7 cellular contexts compared by ENCODE assay signal in genomic region chr11:20388096-20389055, GRCh38. TPM values are rescaled to one million over a fixed set of nuclear protein-coding genes. Genes with fewer than 3 reads are reported as not detected.
A peak's percentile ranks its signal among the peaks of the same experiment; 100 is the strongest.
DNase-seq lines count a peak whose midpoint lies in the region; ATAC-seq and TF ChIP-seq lines count a peak whose summit lies in the region.

No MANE protein-coding gene starts in this region.

- H3K36me3 Mint-ChIP-seq in activated CD4-positive, alpha-beta memory T cell treated with anti-CD3 and anti-CD28 coated beads, Interleukin-2, amount 10 ng/mL, durations not matched to agents 7 days and 5 days (ENCODE audit: low read depth) = peaks cover 29% of the 10 kb centered on the region

- TF ChIP-seq CTCF in fibroblast of mammary gland (conservative IDR thresholded peaks at IDR 0.05; ENCODE audit: control insufficient read depth, insufficient read depth, low read depth, low read length) = no peak
- no peak for TF ChIP-seq CTCF in ovary (IDR thresholded peaks at IDR 0.05)

- H3K9me3 Mint-ChIP-seq in activated CD4-positive, alpha-beta memory T cell treated with anti-CD3 and anti-CD28 coated beads, Interleukin-2, amount 10 ng/mL, durations not matched to agents 7 days and 5 days = no peaks in the 10 kb centered on the region

- in situ Hi-C loops in G401 (cut with HindIII; ENCODE audit: low sequenced_read_pairs) = no loop called here

- H3K4me1 ChIP-seq in ovary (ENCODE audit: insufficient read depth) = peaks cover 2% of the 10 kb centered on the region

- peak overlapping the region; percentile 83 for H3K4me3 Mint-ChIP-seq in activated CD4-positive, alpha-beta memory T cell treated with anti-CD3 and anti-CD28 coated beads, Interleukin-2, amount 10 ng/mL, durations not matched to agents 7 days and 5 days

- no peaks in the 10 kb centered on the region for H3K9me3 ChIP-seq in ovary

- POLR2A ChIA-PET in activated CD4-positive, alpha-beta memory T cell treated with anti-CD3 and anti-CD28 coated beads, Interleukin-2, amount 10 ng/mL, durations not matched to agents 7 days and 5 days (lab: Charles Lee) = interaction anchor here (1.1 to 1.7 kb wide), 5 partner anchors 9 to 26 kb away, joined by 3 to 6 read pairs (median 5); partner anchors contain the start of gene HTATIP2

- peak overlapping the region; percentile 81 to 86 for H3K27ac ChIP-seq in ovary

- intact Hi-C loops in ovary (cut with DNase I) = loop anchor here in 1 of 4 donors (10.0 kb wide), 1 partner anchor 226 kb away; no protein-coding TSS in a partner anchor

- DNase-seq in G401 (ENCODE audit: low spot score) (peak; percentile 45), HT1080 (ENCODE audit: low read depth) (peak; percentile 7), fibroblast of mammary gland (ENCODE audit: low read depth) (peak; percentile 18), ovary (no peak)
- DNase-seq in activated CD4-positive, alpha-beta memory T cell treated with anti-CD3 and anti-CD28 coated beads, Interleukin-2, amount 10 ng/mL, durations not matched to agents 7 days and 5 days = no peak
- no peak for DNase-seq in activated effector memory CD4-positive, alpha-beta T cell treated with anti-CD3 and anti-CD28 coated beads, Interleukin-2, amount 50 U/mL, for 16 hours

- TF ChIP-seq POLR2A in ovary (IDR thresholded peaks at IDR 0.05) = no peak

- CTCF ChIA-PET in activated CD4-positive, alpha-beta memory T cell treated with anti-CD3 and anti-CD28 coated beads, Interleukin-2, amount 10 ng/mL, durations not matched to agents 7 days and 5 days (lab: Charles Lee) = interaction anchor here (0.7 to 2.0 kb wide), 4 partner anchors 9 to 55 kb away, joined by 3 to 10 read pairs (median 4); no protein-coding TSS in a partner anchor

- peaks cover 49% of the 10 kb centered on the region for H3K4me1 Mint-ChIP-seq in activated CD4-positive, alpha-beta memory T cell treated with anti-CD3 and anti-CD28 coated beads, Interleukin-2, amount 10 ng/mL, durations not matched to agents 7 days and 5 days

- no peak for TF ChIP-seq EP300 in ovary (IDR thresholded peaks at IDR 0.05)

- no peaks in the 10 kb centered on the region for H3K27me3 Mint-ChIP-seq in activated CD4-positive, alpha-beta memory T cell treated with anti-CD3 and anti-CD28 coated beads, Interleukin-2, amount 10 ng/mL, durations not matched to agents 7 days and 5 days

- no peaks in the 10 kb centered on the region for H3K36me3 ChIP-seq in ovary

- H3K27ac Mint-ChIP-seq in activated CD4-positive, alpha-beta memory T cell treated with anti-CD3 and anti-CD28 coated beads, Interleukin-2, amount 10 ng/mL, durations not matched to agents 7 days and 5 days = peak overlapping the region; percentile 100

- H3K4me3 ChIP-seq in fibroblast of mammary gland (ENCODE audit: control insufficient read depth, low read depth, low read length) (peak overlapping the region; percentile 84), ovary (peak overlapping the region; percentile 71)

- H3K27me3 ChIP-seq in ovary = no peaks in the 10 kb centered on the region

- ATAC-seq in GM19455 (IDR thresholded peaks at IDR 0.05; ENCODE audit: unreplicated experiment) = peak; percentile 24

- WGBS in ovary, 3 donors = 9 to 10% (median 10%) methylated on average over 24 to 25 of the region's 25 CpGs

RNA-seq across cellular contexts. Expression of gene PRMT3, which starts 0.9 kb away (rescaled TPM):
- 30.9 and 53.6 TPM in 2 replicates for total RNA-seq in G401 (2014; rRNA removed; shearing (Covaris generic))
- 37.0 and 37.8 TPM in 2 replicates for total RNA-seq in HT1080 (2014; rRNA removed; shearing (Covaris generic))
- 37.9 and 43.9 TPM in 2 replicates for polyA plus RNA-seq in HT1080 (2015; cell fraction: cytosol; rRNA removed)
- polyA plus RNA-seq in HT1080 (2015; cell fraction: nucleus; rRNA removed) = 43.5 and 44.3 TPM in 2 replicates
- 10 to 100 TPM; 14.9 to 15.6 TPM for total RNA-seq in activated CD4-positive, alpha-beta memory T cell treated with anti-CD3 and anti-CD28 coated beads, Interleukin-2, amount 10 ng/mL, durations not matched to agents 7 days and 5 days
- 10 to 100 TPM; 12.6 to 21.2 (median 15.3) TPM for total RNA-seq in ovary
- 10 to 100 TPM in 1 of 2 donors, 1 to 10 TPM in 1; 8.5 to 10.0 TPM for polyA plus RNA-seq in ovary

RNA-seq across cellular contexts. Expression of gene HTATIP2, which starts 24.9 kb away (rescaled TPM):
- total RNA-seq in G401 (2014; rRNA removed; shearing (Covaris generic)) = not detected in 2 replicates
- total RNA-seq in HT1080 (2014; rRNA removed; shearing (Covaris generic)) = 0.13 and 0.18 TPM in 2 replicates
- polyA plus RNA-seq in HT1080 (2015; cell fraction: cytosol; rRNA removed) = 0.28 TPM in 1 of 2 replicates, not detected in the other
- 0.16 TPM in 1 of 2 replicates, not detected in the other for polyA plus RNA-seq in HT1080 (2015; cell fraction: nucleus; rRNA removed)
- 10 to 100 TPM; 48.6 to 50.0 TPM for total RNA-seq in activated CD4-positive, alpha-beta memory T cell treated with anti-CD3 and anti-CD28 coated beads, Interleukin-2, amount 10 ng/mL, durations not matched to agents 7 days and 5 days
- total RNA-seq in ovary = 10 to 100 TPM in 6 of 7 donors, 1 to 10 TPM in 1; 9.8 to 19.0 (median 13.7) TPM
- polyA plus RNA-seq in ovary = 10 to 100 TPM; 16.8 to 51.8 TPM

Comparison
In these comparisons a context has a peak if more than half of its experiments do, and no peak if none do; other contexts are left out.
1. DNase-seq: peak in G401 (single experiment), HT1080 (single experiment) and fibroblast of mammary gland (single experiment); none in activated CD4-positive, alpha-beta memory T cell treated with anti-CD3 and anti-CD28 coated beads, Interleukin-2, amount 10 ng/mL, durations not matched to agents 7 days and 5 days (single experiment), ovary (0 of 5) and activated effector memory CD4-positive, alpha-beta T cell treated with anti-CD3 and anti-CD28 coated beads, Interleukin-2, amount 50 U/mL, for 16 hours (single experiment).